9 cellular contexts compared by ENCODE assay signal in the genomic region with DNA sequence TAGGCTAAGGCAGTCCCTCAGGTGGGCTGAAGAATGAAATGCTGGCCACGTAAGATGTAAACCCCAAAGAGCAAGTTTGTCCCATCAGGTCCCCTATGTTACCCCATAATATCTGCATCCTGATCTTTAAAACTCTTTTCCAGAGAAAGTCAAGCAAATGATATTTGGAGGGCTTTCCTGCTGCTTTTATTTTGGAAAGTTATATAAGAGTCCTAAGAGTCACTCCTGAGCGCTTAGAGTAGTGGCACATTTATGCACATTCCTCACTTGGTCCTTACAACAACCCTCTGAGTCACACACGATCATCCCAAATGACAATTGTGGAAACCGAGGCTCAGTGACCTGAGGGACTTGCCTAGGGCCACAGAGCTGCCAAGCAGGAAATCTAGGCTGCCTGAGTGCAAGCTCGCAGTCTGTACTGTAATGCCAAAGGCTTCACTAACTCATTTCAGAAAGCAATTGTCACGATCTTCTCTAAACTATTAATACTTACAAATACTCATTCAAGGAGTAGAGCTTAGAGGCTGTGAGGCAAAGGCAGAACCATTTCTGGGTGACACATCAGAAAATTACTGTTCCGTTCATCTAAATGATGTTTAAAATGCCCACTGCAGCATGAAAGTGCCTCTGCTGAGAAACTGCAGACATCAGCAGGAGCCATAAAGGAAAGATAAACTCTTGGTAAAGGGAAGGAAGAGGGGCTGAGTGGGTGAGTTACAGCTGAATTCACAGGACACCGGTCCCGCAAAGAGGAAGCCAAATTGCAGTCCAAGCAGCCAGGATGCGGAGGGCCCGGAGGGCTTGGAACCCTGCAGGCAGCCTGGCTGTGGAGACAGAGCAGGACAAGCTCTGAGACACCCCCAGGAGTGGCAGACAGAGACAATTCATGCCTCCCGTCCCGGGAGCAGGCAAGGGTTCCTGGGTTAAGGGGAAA. TPM values are rescaled to one million over a fixed set of nuclear protein-coding genes. Genes with fewer than 3 reads are reported as not detected.
DNase-seq lines count a peak whose midpoint lies in the region; ATAC-seq, FAIRE-seq and TF ChIP-seq lines count a peak whose summit lies in the region.
"Had no signal": no experiment of that assay in that cellular context is flagged by ENCODE, and none has a peak within 500 bp of the region (broad histone marks: within the 10 kb centered on the region; RNA-seq: fewer than 3 reads in every experiment).

No MANE protein-coding gene starts in this region.

- FAIRE-seq in GM12891 (lab: Jason Lieb, UNC): no peak

- H3K27me3 ChIP-seq in iPS-20b (ENCODE audit: insufficient read depth, low read length): no peaks in the 10 kb centered on the region

- peaks cover 8% of the 10 kb centered on the region; the same call in 1 of the 2 replicates for H3K36me3 ChIP-seq in iPS-20b (ENCODE audit: insufficient read depth, low read depth, low read length)

- H3K27me3 Mint-ChIP-seq in activated CD8-positive, alpha-beta T cell treated with anti-CD3 and anti-CD28 coated beads for 36 hours: no peaks in the 10 kb centered on the region

- TF ChIP-seq CTCF in activated CD8-positive, alpha-beta T cell treated with anti-CD3 and anti-CD28 coated beads for 36 hours (IDR thresholded peaks at IDR 0.05): no peak

- H3K27ac ChIP-seq in iPS-20b (ENCODE audit: low read length): no peak overlapping the region
- peak overlapping the region in 19 of 21 experiments; percentile 14 to 90 (median 56) for H3K27ac ChIP-seq in skin epidermis

- H3K4me1 Mint-ChIP-seq in activated CD8-positive, alpha-beta T cell treated with anti-CD3 and anti-CD28 coated beads for 36 hours (ENCODE audit: low read depth): peaks cover 87% of the 10 kb centered on the region

- POLR2A ChIA-PET in activated CD8-positive, alpha-beta T cell treated with anti-CD3 and anti-CD28 coated beads for 36 hours (lab: Charles Lee): interaction anchor here (0.6 to 1.1 kb wide), 3 partner anchors 8 to 19 kb away, joined by 4 to 5 read pairs (median 4); no protein-coding TSS in a partner anchor

- H3K9ac ChIP-seq in iPS-20b (ENCODE audit: low read depth, low read length): no peak overlapping the region

- ATAC-seq in activated CD8-positive, alpha-beta T cell treated with anti-CD3 and anti-CD28 coated beads for 36 hours: peak; percentile 61

- peaks cover 12% of the 10 kb centered on the region for H3K36me3 Mint-ChIP-seq in activated CD8-positive, alpha-beta T cell treated with anti-CD3 and anti-CD28 coated beads for 36 hours (ENCODE audit: low read depth)

- CTCF ChIA-PET in activated CD8-positive, alpha-beta T cell treated with anti-CD3 and anti-CD28 coated beads for 36 hours (lab: Charles Lee): interaction anchor here (1.8 kb wide), 1 partner anchor 11 kb away, joined by 5 read pairs; no protein-coding TSS in a partner anchor

- no peaks in the 10 kb centered on the region for H3K9me3 ChIP-seq in iPS-20b (ENCODE audit: insufficient read depth, low read depth, low read length)

- peak overlapping the region; percentile 4 for H3K4me3 Mint-ChIP-seq in activated CD8-positive, alpha-beta T cell treated with anti-CD3 and anti-CD28 coated beads for 36 hours

- TF ChIP-seq POLR2A in GM12891 (IDR thresholded peaks at IDR 0.05; ENCODE audit: low read depth, low read length): no peak

- DNase-seq in GM12891 (ENCODE audit: insufficient read length, low spot score): no peak
- DNase-seq in activated CD8-positive, alpha-beta T cell treated with anti-CD3 and anti-CD28 coated beads for 36 hours: no peak
- DNase-seq in SKM-1 treated with dmso at 0.1 percent for 144 hours (lab: John Stamatoyannopoulos, UW; ENCODE audit: unreplicated experiment): no peak
- no peak for DNase-seq in NCI-H69 (lab: John Stamatoyannopoulos, UW)
- no peak for DNase-seq in occipital lobe (lab: John Stamatoyannopoulos, UW)
- no peak for DNase-seq in NCI-H1105 (lab: John Stamatoyannopoulos, UW)
- DNase-seq: NCI-H526 had no signal

- H3K9me3 Mint-ChIP-seq in activated CD8-positive, alpha-beta T cell treated with anti-CD3 and anti-CD28 coated beads for 36 hours: no peaks in the 10 kb centered on the region

- H3K27ac Mint-ChIP-seq in activated CD8-positive, alpha-beta T cell treated with anti-CD3 and anti-CD28 coated beads for 36 hours: peak overlapping the region; percentile 73

- peaks cover 43% of the 10 kb centered on the region for H3K4me1 ChIP-seq in iPS-20b (ENCODE audit: insufficient read depth, low read length)

- intact Hi-C loops in activated CD8-positive, alpha-beta T cell treated with anti-CD3 and anti-CD28 coated beads for 36 hours (cut with micrococcal nuclease): no loop called here

- H3K4me3 ChIP-seq in iPS-20b (ENCODE audit: low read length) (0 out of 2 replicates have a peak overlapping the region, but pooled peaks have one; percentile 2), skin epidermis (no peak overlapping the region)

TF ChIP-seq in GM12891, 5 proteins besides CTCF, POLR2A, EP300 and RAD21:
- peak; percentile 21; the same call in 1 of the 2 replicates for TF ChIP-seq SPI1 (IDR thresholded peaks at IDR 0.05; ENCODE audit: low read depth, low read length)
- no peak for TF ChIP-seq TAF1 (IDR thresholded peaks at IDR 0.05; ENCODE audit: low read depth, low read length)

RNA-seq across cellular contexts. Expression of a gene that starts 30.8 kb away (rescaled TPM):
- polyA plus RNA-seq in GM12891 (2012; ENCODE audit: low read depth, missing spikeins): 305 TPM
- total RNA-seq in activated CD8-positive, alpha-beta T cell treated with anti-CD3 and anti-CD28 coated beads for 36 hours: 100 to 1,000 TPM; 335 to 340 TPM
- total RNA-seq in occipital lobe: 38.4 TPM
